ENCODE assay signal across 25 cellular contexts in the genomic region with DNA sequence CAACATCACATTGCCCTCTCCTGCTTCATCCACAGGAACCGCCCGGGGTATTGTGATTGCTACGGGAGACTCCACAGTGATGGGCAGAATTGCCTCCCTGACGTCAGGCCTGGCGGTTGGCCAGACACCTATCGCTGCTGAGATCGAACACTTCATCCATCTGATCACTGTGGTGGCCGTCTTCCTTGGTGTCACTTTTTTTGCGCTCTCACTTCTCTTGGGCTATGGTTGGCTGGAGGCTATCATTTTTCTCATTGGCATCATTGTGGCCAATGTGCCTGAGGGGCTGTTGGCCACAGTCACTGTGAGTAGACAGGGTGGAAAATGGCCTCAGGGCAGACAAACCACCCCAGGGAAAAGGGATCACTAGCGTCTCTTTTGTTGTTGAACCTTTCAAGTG. TPM values are rescaled to one million over a fixed set of nuclear protein-coding genes. Genes with fewer than 3 reads are reported as not detected.
"Had no signal": no experiment of that assay in that cellular context is flagged by ENCODE, and none has a peak within 500 bp of the region (broad histone marks: within the 10 kb centered on the region; RNA-seq: fewer than 3 reads in every experiment).

No MANE protein-coding gene starts in this region.

- DNase-seq: KBM-7, MG63, NCI-H1092, NCI-H1105 treated with DMSO at 0.1 percent for 48 hours, NCI-H1436, NCI-H1694 treated with DMSO at 0.1 percent for 48 hours, NCI-H1930, NCI-H2081, NCI-H2171, NCI-H226, NCI-H524, NCI-H526 treated with DMSO at 0.1 percent for 48 hours, NCI-H774, Right ventricle myocardium superior, RPMI8226, SIG-M5 had no signal

- H3K36me3 Mint-ChIP-seq: IgD-negative memory B cell had no signal

- FAIRE-seq: HTR-8/SVneo, RCC 7860 had no signal

- H3K4me3 ChIP-seq: MG63, SJSA1, SK-N-MC had no signal

- H3K4me3 Mint-ChIP-seq: IgD-negative memory B cell had no signal

- H3K27me3 ChIP-seq: MG63, SJSA1 had no signal

- H3K27ac ChIP-seq: HL-60, SJSA1, SK-N-MC had no signal

- H3K9me3 ChIP-seq: MG63 had no signal

- H3K27ac Mint-ChIP-seq: IgD-negative memory B cell had no signal

- H3K27me3 Mint-ChIP-seq: IgD-negative memory B cell had no signal

- H3K9me3 Mint-ChIP-seq: IgD-negative memory B cell had no signal

- H3K36me3 ChIP-seq: MG63, SJSA1 had no signal

RNA-seq across cellular contexts. Expression of a gene that starts 12.7 kb away (rescaled TPM):
- total RNA-seq: LHCN-M2; NCI-H460; SJSA1; T-helper 1 cell treated with Interleukin-12 subunit alpha and Interleukin-12 subunit beta and Interleukin-4 antibody, amounts not matched to agents 30 ng/mL and 1 ng/mL, for 36 hours had no signal
- polyA plus RNA-seq: IgD-negative memory B cell had no signal

RNA-seq across cellular contexts. Expression of a gene that starts 26.3 kb away (rescaled TPM):
- total RNA-seq: LHCN-M2; NCI-H460; SJSA1; T-helper 1 cell treated with Interleukin-12 subunit alpha and Interleukin-12 subunit beta and Interleukin-4 antibody, amounts not matched to agents 30 ng/mL and 1 ng/mL, for 36 hours had no signal
- polyA plus RNA-seq: IgD-negative memory B cell had no signal

RNA-seq across cellular contexts. Expression of a gene that starts 48.6 kb away (rescaled TPM):
- total RNA-seq: T-helper 1 cell treated with Interleukin-12 subunit alpha and Interleukin-12 subunit beta and Interleukin-4 antibody, amounts not matched to agents 30 ng/mL and 1 ng/mL, for 36 hours had no signal
- polyA plus RNA-seq: IgD-negative memory B cell had no signal
